In the genomic region with DNA sequence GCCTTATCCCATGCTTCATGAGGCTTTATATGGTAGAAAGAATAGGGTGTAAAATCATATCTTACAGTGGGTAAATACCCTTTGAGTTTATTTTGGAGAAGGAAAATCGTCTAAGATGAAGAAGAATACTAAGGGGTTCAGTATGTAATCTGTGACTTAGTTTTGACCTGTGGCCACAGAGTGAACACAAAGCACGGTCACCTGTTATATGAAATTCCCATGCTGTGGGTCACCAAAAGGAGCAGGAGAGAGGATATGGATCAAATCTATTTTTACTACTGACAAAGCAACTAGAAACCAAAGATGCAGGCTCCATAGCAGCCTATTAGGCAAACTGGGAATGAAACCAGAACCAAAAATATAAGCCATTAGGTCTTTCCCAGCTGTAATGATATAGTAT, we compare ENCODE assay signal across 4 cellular contexts. TPM values are rescaled to one million over a fixed set of nuclear protein-coding genes. Genes with fewer than 3 reads are reported as not detected.
"Had no signal": no experiment of that assay in that cellular context is flagged by ENCODE, and none has a peak within 500 bp of the region (broad histone marks: within the 10 kb centered on the region; RNA-seq: fewer than 3 reads in every experiment).

No MANE protein-coding gene starts in this region.

- ATAC-seq: GM12878 had no signal

- DNase-seq: GDM1, GF-D8 had no signal

- H3K4me3 ChIP-seq: GM12878 had no signal

RNA-seq across cellular contexts. Expression of a gene that starts 3.6 kb away (rescaled TPM):
- total RNA-seq: G401, GM12878 had no signal
